Comparison of ENCODE assay signal across 1 cellular context in genomic region chr1:145891587-145892485, GRCh38.
TF ChIP-seq lines count a peak whose summit lies in the region.

No MANE protein-coding gene starts in this region.

TF ChIP-seq in HepG2, 621 proteins besides CTCF, POLR2A, EP300 and RAD21 (continued from another document and continues in another):
- TF ChIP-seq ATF3 (CRISPR knock-in tag; IDR thresholded peaks at IDR 0.05) (peak; percentile 85), ZNF451 (CRISPR knock-in tag; IDR thresholded peaks at IDR 0.05) (no peak), HIC2 (CRISPR knock-in tag; IDR thresholded peaks at IDR 0.05; ENCODE audit: low read depth) (peak; percentile 49; the same call in 1 of the 2 replicates), ASH2L (IDR thresholded peaks at IDR 0.05; ENCODE audit: insufficient read length, low read depth, low read length) (peak; percentile 45), NFKBIZ (CRISPR knock-in tag; IDR thresholded peaks at IDR 0.05) (0 out of 2 replicates have a peak, but pooled peaks have one; percentile 42), FOXK2 (IDR thresholded peaks at IDR 0.05) (peak; percentile 64; the same call in 1 of the 2 replicates), GPBP1L1 (CRISPR knock-in tag; IDR thresholded peaks at IDR 0.05) (no peak), ZNF800 (CRISPR knock-in tag; IDR thresholded peaks at IDR 0.05) (no peak), ZNF772 (CRISPR knock-in tag; IDR thresholded peaks at IDR 0.05) (peak; percentile 43; the same call in 1 of the 2 replicates), NR2C2 (CRISPR knock-in tag; IDR thresholded peaks at IDR 0.05; ENCODE audit: borderline replicate concordance) (peak; percentile 37; the same call in 1 of the 2 replicates), RFX3 (CRISPR knock-in tag; IDR thresholded peaks at IDR 0.05) (no peak), TBL1XR1 (IDR thresholded peaks at IDR 0.05; ENCODE audit: borderline replicate concordance, low read length, partially characterized antibody) (no peak), STAT6 (CRISPR knock-in tag; IDR thresholded peaks at IDR 0.05; ENCODE audit: borderline replicate concordance) (no peak), STAG1 (CRISPR knock-in tag; IDR thresholded peaks at IDR 0.05) (peak; percentile 95), GRHL1 (CRISPR knock-in tag; conservative IDR thresholded peaks at IDR 0.05) (no peak), ZNF34 (CRISPR knock-in tag; IDR thresholded peaks at IDR 0.05; ENCODE audit: borderline replicate concordance) (no peak), ZFP1 (CRISPR knock-in tag; IDR thresholded peaks at IDR 0.05) (peak; percentile 79), TIGD3 (CRISPR knock-in tag; IDR thresholded peaks at IDR 0.05; ENCODE audit: borderline replicate concordance) (no peak), ZBTB1 (CRISPR knock-in tag; IDR thresholded peaks at IDR 0.05; ENCODE audit: borderline replicate concordance) (no peak), MLX (CRISPR knock-in tag; IDR thresholded peaks at IDR 0.05) (peak; percentile 28; the same call in 1 of the 2 replicates), MEIS2 (CRISPR knock-in tag; IDR thresholded peaks at IDR 0.05) (peak; percentile 79), HNRNPH1 (optimal IDR thresholded peaks at IDR 0.05; ENCODE audit: low read depth, low read length) (no peak), MYPOP (CRISPR knock-in tag; IDR thresholded peaks at IDR 0.05) (peak; percentile 82; the same call in 1 of the 2 replicates), ZNF609 (CRISPR knock-in tag; IDR thresholded peaks at IDR 0.05; ENCODE audit: borderline replicate concordance) (peak; percentile 54; the same call in 1 of the 2 replicates), FOXC1 (CRISPR knock-in tag; IDR thresholded peaks at IDR 0.05; ENCODE audit: borderline replicate concordance) (peak; percentile 54; the same call in 1 of the 2 replicates), ZNF441 (CRISPR knock-in tag; IDR thresholded peaks at IDR 0.05; ENCODE audit: borderline replicate concordance) (peak; percentile 75; the same call in 1 of the 2 replicates), PAXIP1 (CRISPR knock-in tag; conservative IDR thresholded peaks at IDR 0.05) (peak; percentile 91), ZNF263 (CRISPR knock-in tag; IDR thresholded peaks at IDR 0.05) (peak; percentile 61), ZNF777 (CRISPR knock-in tag; IDR thresholded peaks at IDR 0.05) (no peak), ZNF329 (CRISPR knock-in tag; IDR thresholded peaks at IDR 0.05; ENCODE audit: low read depth) (no peak), ZNF343 (CRISPR knock-in tag; IDR thresholded peaks at IDR 0.05) (no peak; the same call in 1 of the 2 replicates), RXRA (CRISPR knock-in tag; IDR thresholded peaks at IDR 0.05) (0 out of 2 replicates have a peak, but pooled peaks have one; percentile 61), ZNF282 (IDR thresholded peaks at IDR 0.05; ENCODE audit: partially characterized antibody) (no peak), SCMH1 (CRISPR knock-in tag; IDR thresholded peaks at IDR 0.05; ENCODE audit: borderline replicate concordance) (no peak), ZNF556 (CRISPR knock-in tag; IDR thresholded peaks at IDR 0.05; ENCODE audit: borderline replicate concordance) (no peak)
